ENCODE assay signal across 8 cellular contexts in the genomic region with DNA sequence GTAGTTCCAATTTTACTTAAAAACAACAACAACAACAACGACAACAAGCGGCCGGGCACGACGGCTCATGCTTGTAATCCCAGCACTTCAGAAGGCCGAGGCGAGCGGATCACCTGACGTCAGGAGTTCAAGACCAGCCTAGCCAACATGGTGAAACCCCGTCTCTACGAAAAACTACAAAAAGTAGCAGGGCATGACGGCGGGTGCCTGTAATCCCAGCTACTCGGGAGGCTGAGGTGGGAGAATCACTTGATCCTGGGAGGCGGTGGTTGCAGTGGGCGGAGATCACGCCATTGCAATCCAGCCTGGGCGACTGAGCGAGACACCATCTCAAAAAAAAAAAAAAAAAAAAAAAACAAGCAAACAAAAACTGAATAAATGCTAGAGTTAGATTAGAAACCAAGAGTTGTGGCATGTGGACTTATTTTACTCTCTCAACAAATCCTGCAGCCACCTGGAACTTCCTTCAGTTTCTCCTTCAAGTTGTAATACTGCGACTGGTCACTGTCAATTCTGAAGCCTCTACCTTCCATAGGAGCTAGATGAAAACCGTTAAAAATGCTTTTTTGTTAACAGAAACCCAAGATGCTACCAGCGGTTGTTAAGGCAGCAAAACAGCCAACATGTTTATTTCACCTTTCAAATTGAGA. TPM values are rescaled to one million over a fixed set of nuclear protein-coding genes. Genes with fewer than 3 reads are reported as not detected.
A peak's percentile ranks its signal among the peaks of the same experiment; 100 is the strongest.
DNase-seq lines count a peak whose midpoint lies in the region; ATAC-seq and TF ChIP-seq lines count a peak whose summit lies in the region.

No MANE protein-coding gene starts in this region.

- H3K9me3 Mint-ChIP-seq in MCF 10A (ENCODE audit: unreplicated experiment): no peaks in the 10 kb centered on the region

- peak overlapping the region; percentile 95 for H3K4me3 ChIP-seq in HUES64 (ENCODE audit: low read length)
- H3K4me3 ChIP-seq in lung: peak overlapping the region; percentile 27
- H3K4me3 ChIP-seq in urinary bladder (ENCODE audit: low read depth, low read length): peak overlapping the region; percentile 85

- no peak for ATAC-seq in lung (ENCODE audit: insufficient read depth, low FRiP score)

- H3K27ac Mint-ChIP-seq in MCF 10A (ENCODE audit: low read depth, unreplicated experiment): peak overlapping the region; percentile 93

- H3K27me3 Mint-ChIP-seq in MCF 10A (ENCODE audit: insufficient read depth, unreplicated experiment): no peaks in the 10 kb centered on the region

- H3K9me3 ChIP-seq in HUES64 (ENCODE audit: insufficient read depth, low read depth, low read length): no peaks in the 10 kb centered on the region
- H3K9me3 ChIP-seq in lung (ENCODE audit: control insufficient read depth in 2 of 2, insufficient read depth in 1 of 2, low read length in 1 of 2): no peaks in the 10 kb centered on the region

- 40% methylated on average over 20 of the region's 22 CpGs for WGBS in HUES64
- WGBS in lung, 2 donors: 41 to 57% methylated on average over 22 of the region's 22 CpGs
- WGBS in urinary bladder: 42% methylated on average over 22 of the region's 22 CpGs

- H3K36me3 ChIP-seq in HUES64 (ENCODE audit: insufficient read depth, low read length) (peaks cover 39% of the 10 kb centered on the region), lung (ENCODE audit: control insufficient read depth in 2 of 2, insufficient read depth in 2 of 2, low read length in 2 of 2) (peaks cover 4 to 8% of the 10 kb centered on the region in 2 donors), urinary bladder (ENCODE audit: insufficient read depth) (no peaks in the 10 kb centered on the region)

- intact Hi-C loops in MCF 10A (cut with micrococcal nuclease): no loop called here

- H3K9ac ChIP-seq in HUES64 (ENCODE audit: low read depth, low read length): peak overlapping the region; percentile 97; the same call in 1 of the 2 replicates

- H3K4me1 ChIP-seq in HUES64 (ENCODE audit: insufficient read depth, low read length) (peaks cover 9% of the 10 kb centered on the region), lung (ENCODE audit: control insufficient read depth in 2 of 2, insufficient read depth in 2 of 2, low read length in 2 of 2) (no peaks in the 10 kb centered on the region), urinary bladder (ENCODE audit: insufficient read depth) (peaks cover 3% of the 10 kb centered on the region)

- H3K4me3 Mint-ChIP-seq in MCF 10A (ENCODE audit: unreplicated experiment): peak overlapping the region; percentile 91

- H3K27ac ChIP-seq in HUES64 (ENCODE audit: low read depth, low read length): no peak overlapping the region
- peak overlapping the region; percentile 1 to 90 for H3K27ac ChIP-seq in lung (ENCODE audit: low read depth in 1 of 2, low read length in 1 of 2)
- H3K27ac ChIP-seq in urinary bladder (ENCODE audit: low read depth): no peak overlapping the region

- H3K4me1 Mint-ChIP-seq in MCF 10A (ENCODE audit: insufficient read depth, unreplicated experiment): peaks cover 5% of the 10 kb centered on the region

- H3K36me3 Mint-ChIP-seq in MCF 10A (ENCODE audit: insufficient read depth, unreplicated experiment): peaks cover 44% of the 10 kb centered on the region

- POLR2A ChIA-PET in MCF 10A (lab: Yijun Ruan, JAX): interaction anchor here (0.7 to 3.4 kb wide), 13 partner anchors 10 to 1054 kb away, joined by 3 to 40 read pairs (median 4); a partner anchor contains a TSS

- H3K27me3 ChIP-seq in HUES64 (ENCODE audit: insufficient read depth, low read length): no peaks in the 10 kb centered on the region
- H3K27me3 ChIP-seq in lung (ENCODE audit: control insufficient read depth, insufficient read depth): no peaks in the 10 kb centered on the region

- CTCF ChIA-PET in MCF 10A (lab: Yijun Ruan, JAX): interaction anchor here (0.5 to 0.7 kb wide), 4 partner anchors 92 to 760 kb away, joined by 3 to 7 read pairs (median 3); no protein-coding TSS in a partner anchor

- DNase-seq in CD1c-positive myeloid dendritic cell (ENCODE audit: extremely low spot score): peak; percentile 11
- DNase-seq in MCF 10A (ENCODE audit: unreplicated experiment): peak; percentile 11
- DNase-seq in lung (ENCODE audit: low spot score): no peak
- DNase-seq in NCI-H1694 (lab: John Stamatoyannopoulos, UW): no peak
- DNase-seq in activated CD4-positive, CD25-positive, alpha-beta regulatory T cell (lab: John Stamatoyannopoulos, UW): no peak
- DNase-seq in NCI-H1105 (lab: John Stamatoyannopoulos, UW): no peak

- no TSS peak for BruUV-seq in MCF 10A (replicated peaks; lab: Mats Ljungman, UMichigan)

- no peak for TF ChIP-seq CTCF in MCF 10A (IDR thresholded peaks at IDR 0.05; ENCODE audit: unreplicated experiment)
- TF ChIP-seq CTCF in lung (IDR thresholded peaks at IDR 0.05; ENCODE audit: control extremely low read depth, extremely low read depth): no peak

RNA-seq across cellular contexts. Expression of a gene that starts 1.3 kb away (rescaled TPM):
- polyA plus RNA-seq in HUES64 (2013, experiment 1 of 2): 558 TPM
- 590 TPM for polyA plus RNA-seq in HUES64 (2013, experiment 2 of 2)
- 363 and 458 TPM in 2 replicates for total RNA-seq in MCF 10A (2022)
- total RNA-seq in lung: 100 to 1,000 TPM; 265 to 389 TPM
- polyA plus RNA-seq in lung: 100 to 1,000 TPM; 175 to 320 TPM
- total RNA-seq in urinary bladder: 390 TPM
- polyA plus RNA-seq in urinary bladder: 406 TPM

RNA-seq across cellular contexts. Expression of a gene that starts 7.4 kb away (rescaled TPM):
- polyA plus RNA-seq in HUES64 (2013, experiment 1 of 2): 110 TPM
- polyA plus RNA-seq in HUES64 (2013, experiment 2 of 2): 110 TPM
- total RNA-seq in MCF 10A (2022) (14.9 and 21.6 TPM in 2 replicates), lung (10 to 100 TPM; 17.2 to 23.5 TPM), urinary bladder (35.5 TPM)
- polyA plus RNA-seq in lung (10 to 100 TPM; 16.8 to 27.7 TPM), urinary bladder (24.4 TPM)

RNA-seq across cellular contexts. Expression of a gene that starts 24.7 kb away (rescaled TPM):
- 2.2 TPM for polyA plus RNA-seq in HUES64 (2013, experiment 1 of 2)
- polyA plus RNA-seq in HUES64 (2013, experiment 2 of 2): 2.7 TPM
- total RNA-seq in MCF 10A (2022): 27.8 and 27.9 TPM in 2 replicates
- 10 to 100 TPM; 11.2 to 14.4 TPM for total RNA-seq in lung
- polyA plus RNA-seq in lung: 10 to 100 TPM in 1 of 2 donors, 1 to 10 TPM in 1; 7.5 to 49.1 TPM
- 7.2 TPM for total RNA-seq in urinary bladder
- polyA plus RNA-seq in urinary bladder: 4.7 TPM

Comparison
In these comparisons a context has a peak if more than half of its experiments do, and no peak if none do; other contexts are left out.
1. DNase-seq: peak in CD1c-positive myeloid dendritic cell (single experiment) and MCF 10A (single experiment); none in lung (single experiment), NCI-H1694 (single experiment), activated CD4-positive, CD25-positive, alpha-beta regulatory T cell (0 of 4) and NCI-H1105 (single experiment).
2. H3K27ac ChIP-seq: peak in lung (2 of 2); none in HUES64 (single experiment) and urinary bladder (single experiment).
3. H3K4me3 ChIP-seq: peak in every context shown above with its lines; median percentile 95 in HUES64; 85 in urinary bladder; 27 in lung.